In the genomic region with DNA sequence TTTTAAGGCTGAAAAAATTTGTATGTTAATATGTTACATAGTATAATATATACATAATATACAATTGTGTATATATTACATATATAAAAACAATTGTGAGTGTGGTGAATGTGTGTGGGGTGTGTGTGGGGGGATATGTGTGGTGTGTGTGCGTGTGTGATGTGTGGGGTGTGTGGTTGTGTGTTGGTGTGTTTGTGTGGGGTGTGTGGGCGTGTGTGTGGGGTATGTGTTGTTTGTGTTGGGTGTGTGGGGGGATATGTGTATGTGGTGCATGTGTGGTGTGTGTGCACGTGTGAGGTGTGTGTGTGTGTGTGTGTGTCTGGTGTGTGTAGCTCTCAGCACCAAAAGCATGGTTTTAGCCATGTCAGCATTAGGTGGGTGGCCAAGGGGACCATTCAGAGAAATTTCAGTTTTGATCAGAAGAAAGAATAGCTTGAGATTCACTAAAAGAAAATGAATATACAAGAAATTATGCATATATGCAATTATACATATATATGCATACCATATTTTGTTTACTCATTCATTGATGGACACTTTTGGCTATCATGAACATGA, we compare ENCODE assay signal across 1 cellular context.
TF ChIP-seq lines count a peak whose summit lies in the region.

No MANE protein-coding gene starts in this region.

TF ChIP-seq in K562, 482 proteins besides CTCF, POLR2A, EP300 and RAD21 (continued from another document):
- TF ChIP-seq E2F4 (CRISPR knock-in tag; IDR thresholded peaks at IDR 0.05; ENCODE audit: low read depth) (no peak), PRMT5 (CRISPR knock-in tag; IDR thresholded peaks at IDR 0.05) (no peak), RBM22 (IDR thresholded peaks at IDR 0.05; ENCODE audit: low read depth, low read length, poor library complexity, severe bottlenecking) (no peak), MAFF (IDR thresholded peaks at IDR 0.05; ENCODE audit: low read length) (0 out of 2 replicates have a peak, but pooled peaks have one; percentile 21), MCM5 (IDR thresholded peaks at IDR 0.05; ENCODE audit: low read depth) (no peak), RAD51 (IDR thresholded peaks at IDR 0.05; ENCODE audit: borderline replicate concordance, low read depth) (no peak), EGR1 (conservative IDR thresholded peaks at IDR 0.05) (peak; percentile 61), MAFK (IDR thresholded peaks at IDR 0.05; ENCODE audit: low read length) (no peak), CBX8 (IDR thresholded peaks at IDR 0.05; ENCODE audit: borderline replicate concordance, extremely low read depth, low read depth, low read length, poor library complexity, severe bottlenecking) (no peak)
TF ChIP-seq in K562: peak in this region for 6.
